Comparison of ENCODE assay signal across 1 cellular context in the genomic region with DNA sequence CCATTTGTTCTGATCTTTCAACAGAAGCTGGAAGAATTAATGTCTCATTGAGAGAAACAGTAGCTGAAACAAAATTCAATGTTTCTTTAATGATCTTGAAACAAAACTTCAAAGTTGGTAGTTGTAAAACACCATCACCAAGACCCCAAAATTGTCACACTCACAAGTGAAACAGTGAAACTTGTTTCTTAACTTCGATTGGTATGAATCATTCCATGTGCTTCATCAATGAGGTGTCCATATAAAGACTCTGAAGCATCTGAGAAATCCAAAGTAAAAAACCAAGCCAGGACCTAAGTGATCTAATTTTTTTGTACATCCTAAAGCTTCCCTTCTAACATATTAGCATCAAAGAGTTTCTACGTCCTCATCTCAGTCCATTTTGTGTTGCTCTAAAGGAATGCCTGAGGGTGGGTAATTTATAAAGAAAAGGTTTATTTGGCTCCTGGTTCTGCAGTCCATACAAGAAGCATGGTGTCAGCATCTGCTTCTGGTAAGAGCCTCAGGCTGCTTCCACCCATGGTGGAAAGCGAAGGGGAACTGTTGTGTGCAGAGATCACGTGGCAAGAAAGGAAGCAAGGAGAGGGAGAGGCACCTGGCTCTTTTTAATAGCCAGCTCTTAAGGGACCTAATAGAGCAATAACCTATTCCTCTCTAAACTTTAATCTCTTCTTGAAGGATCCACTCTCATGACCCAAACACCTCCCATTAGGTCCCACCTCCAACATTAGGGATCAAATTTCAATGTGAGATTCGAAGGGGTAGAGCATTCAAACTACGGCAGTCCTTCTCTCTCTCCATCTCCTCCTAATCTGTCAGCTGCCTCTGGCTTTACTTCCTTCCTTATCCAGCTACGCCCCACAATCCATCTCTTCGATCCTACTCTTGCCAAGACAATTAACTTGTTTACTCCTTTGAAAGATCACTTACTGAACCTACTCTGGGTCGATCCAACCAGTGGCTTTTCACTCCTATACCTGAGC.
TF ChIP-seq lines count a peak whose summit lies in the region.

No MANE protein-coding gene starts in this region.

TF ChIP-seq in K562, 482 proteins besides CTCF, POLR2A, EP300 and RAD21 (continued from another document and continues in another):
- TF ChIP-seq, protein P1, sequence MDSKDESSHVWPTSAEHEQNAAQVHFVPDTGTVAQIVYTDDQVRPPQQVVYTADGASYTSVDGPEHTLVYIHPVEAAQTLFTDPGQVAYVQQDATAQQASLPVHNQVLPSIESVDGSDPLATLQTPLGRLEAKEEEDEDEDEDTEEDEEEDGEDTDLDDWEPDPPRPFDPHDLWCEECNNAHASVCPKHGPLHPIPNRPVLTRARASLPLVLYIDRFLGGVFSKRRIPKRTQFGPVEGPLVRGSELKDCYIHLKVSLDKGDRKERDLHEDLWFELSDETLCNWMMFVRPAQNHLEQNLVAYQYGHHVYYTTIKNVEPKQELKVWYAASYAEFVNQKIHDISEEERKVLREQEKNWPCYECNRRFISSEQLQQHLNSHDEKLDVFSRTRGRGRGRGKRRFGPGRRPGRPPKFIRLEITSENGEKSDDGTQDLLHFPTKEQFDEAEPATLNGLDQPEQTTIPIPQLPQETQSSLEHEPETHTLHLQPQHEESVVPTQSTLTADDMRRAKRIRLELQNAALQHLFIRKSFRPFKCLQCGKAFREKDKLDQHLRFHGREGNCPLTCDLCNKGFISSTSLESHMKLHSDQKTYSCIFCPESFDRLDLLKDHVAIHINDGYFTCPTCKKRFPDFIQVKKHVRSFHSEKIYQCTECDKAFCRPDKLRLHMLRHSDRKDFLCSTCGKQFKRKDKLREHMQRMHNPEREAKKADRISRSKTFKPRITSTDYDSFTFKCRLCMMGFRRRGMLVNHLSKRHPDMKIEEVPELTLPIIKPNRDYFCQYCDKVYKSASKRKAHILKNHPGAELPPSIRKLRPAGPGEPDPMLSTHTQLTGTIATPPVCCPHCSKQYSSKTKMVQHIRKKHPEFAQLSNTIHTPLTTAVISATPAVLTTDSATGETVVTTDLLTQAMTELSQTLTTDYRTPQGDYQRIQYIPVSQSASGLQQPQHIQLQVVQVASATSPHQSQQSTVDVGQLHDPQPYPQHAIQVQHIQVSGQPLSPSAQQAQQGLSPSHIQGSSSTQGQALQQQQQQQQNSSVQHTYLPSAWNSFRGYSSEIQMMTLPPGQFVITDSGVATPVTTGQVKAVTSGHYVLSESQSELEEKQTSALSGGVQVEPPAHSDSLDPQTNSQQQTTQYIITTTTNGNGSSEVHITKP (IDR thresholded peaks at IDR 0.05; ENCODE audit: partially characterized antibody) = peak; percentile 73
- no peak for TF ChIP-seq ZKSCAN3 (CRISPR knock-in tag; IDR thresholded peaks at IDR 0.05)
- TF ChIP-seq, protein P2, sequence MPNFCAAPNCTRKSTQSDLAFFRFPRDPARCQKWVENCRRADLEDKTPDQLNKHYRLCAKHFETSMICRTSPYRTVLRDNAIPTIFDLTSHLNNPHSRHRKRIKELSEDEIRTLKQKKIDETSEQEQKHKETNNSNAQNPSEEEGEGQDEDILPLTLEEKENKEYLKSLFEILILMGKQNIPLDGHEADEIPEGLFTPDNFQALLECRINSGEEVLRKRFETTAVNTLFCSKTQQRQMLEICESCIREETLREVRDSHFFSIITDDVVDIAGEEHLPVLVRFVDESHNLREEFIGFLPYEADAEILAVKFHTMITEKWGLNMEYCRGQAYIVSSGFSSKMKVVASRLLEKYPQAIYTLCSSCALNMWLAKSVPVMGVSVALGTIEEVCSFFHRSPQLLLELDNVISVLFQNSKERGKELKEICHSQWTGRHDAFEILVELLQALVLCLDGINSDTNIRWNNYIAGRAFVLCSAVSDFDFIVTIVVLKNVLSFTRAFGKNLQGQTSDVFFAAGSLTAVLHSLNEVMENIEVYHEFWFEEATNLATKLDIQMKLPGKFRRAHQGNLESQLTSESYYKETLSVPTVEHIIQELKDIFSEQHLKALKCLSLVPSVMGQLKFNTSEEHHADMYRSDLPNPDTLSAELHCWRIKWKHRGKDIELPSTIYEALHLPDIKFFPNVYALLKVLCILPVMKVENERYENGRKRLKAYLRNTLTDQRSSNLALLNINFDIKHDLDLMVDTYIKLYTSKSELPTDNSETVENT (CRISPR knock-in tag; IDR thresholded peaks at IDR 0.05) = no peak
- TF ChIP-seq DDX20 (tag; IDR thresholded peaks at IDR 0.05; ENCODE audit: low read depth) = no peak
- no peak for TF ChIP-seq HNRNPUL1 (IDR thresholded peaks at IDR 0.05; ENCODE audit: low read length)
- TF ChIP-seq ZNF224 (CRISPR knock-in tag; IDR thresholded peaks at IDR 0.05) = no peak
- TF ChIP-seq, protein P3, sequence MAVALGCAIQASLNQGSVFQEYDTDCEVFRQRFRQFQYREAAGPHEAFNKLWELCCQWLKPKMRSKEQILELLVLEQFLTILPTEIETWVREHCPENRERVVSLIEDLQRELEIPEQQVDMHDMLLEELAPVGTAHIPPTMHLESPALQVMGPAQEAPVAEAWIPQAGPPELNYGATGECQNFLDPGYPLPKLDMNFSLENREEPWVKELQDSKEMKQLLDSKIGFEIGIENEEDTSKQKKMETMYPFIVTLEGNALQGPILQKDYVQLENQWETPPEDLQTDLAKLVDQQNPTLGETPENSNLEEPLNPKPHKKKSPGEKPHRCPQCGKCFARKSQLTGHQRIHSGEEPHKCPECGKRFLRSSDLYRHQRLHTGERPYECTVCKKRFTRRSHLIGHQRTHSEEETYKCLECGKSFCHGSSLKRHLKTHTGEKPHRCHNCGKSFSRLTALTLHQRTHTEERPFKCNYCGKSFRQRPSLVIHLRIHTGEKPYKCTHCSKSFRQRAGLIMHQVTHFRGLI (CRISPR knock-in tag; IDR thresholded peaks at IDR 0.05) = no peak
- TF ChIP-seq POU5F1 (IDR thresholded peaks at IDR 0.05; ENCODE audit: borderline replicate concordance, low read depth, low read length, partially characterized antibody) = no peak
- 0 out of 2 replicates have a peak, but pooled peaks have one; percentile 44 for TF ChIP-seq ERF (CRISPR knock-in tag; IDR thresholded peaks at IDR 0.05)
- TF ChIP-seq, protein P4, sequence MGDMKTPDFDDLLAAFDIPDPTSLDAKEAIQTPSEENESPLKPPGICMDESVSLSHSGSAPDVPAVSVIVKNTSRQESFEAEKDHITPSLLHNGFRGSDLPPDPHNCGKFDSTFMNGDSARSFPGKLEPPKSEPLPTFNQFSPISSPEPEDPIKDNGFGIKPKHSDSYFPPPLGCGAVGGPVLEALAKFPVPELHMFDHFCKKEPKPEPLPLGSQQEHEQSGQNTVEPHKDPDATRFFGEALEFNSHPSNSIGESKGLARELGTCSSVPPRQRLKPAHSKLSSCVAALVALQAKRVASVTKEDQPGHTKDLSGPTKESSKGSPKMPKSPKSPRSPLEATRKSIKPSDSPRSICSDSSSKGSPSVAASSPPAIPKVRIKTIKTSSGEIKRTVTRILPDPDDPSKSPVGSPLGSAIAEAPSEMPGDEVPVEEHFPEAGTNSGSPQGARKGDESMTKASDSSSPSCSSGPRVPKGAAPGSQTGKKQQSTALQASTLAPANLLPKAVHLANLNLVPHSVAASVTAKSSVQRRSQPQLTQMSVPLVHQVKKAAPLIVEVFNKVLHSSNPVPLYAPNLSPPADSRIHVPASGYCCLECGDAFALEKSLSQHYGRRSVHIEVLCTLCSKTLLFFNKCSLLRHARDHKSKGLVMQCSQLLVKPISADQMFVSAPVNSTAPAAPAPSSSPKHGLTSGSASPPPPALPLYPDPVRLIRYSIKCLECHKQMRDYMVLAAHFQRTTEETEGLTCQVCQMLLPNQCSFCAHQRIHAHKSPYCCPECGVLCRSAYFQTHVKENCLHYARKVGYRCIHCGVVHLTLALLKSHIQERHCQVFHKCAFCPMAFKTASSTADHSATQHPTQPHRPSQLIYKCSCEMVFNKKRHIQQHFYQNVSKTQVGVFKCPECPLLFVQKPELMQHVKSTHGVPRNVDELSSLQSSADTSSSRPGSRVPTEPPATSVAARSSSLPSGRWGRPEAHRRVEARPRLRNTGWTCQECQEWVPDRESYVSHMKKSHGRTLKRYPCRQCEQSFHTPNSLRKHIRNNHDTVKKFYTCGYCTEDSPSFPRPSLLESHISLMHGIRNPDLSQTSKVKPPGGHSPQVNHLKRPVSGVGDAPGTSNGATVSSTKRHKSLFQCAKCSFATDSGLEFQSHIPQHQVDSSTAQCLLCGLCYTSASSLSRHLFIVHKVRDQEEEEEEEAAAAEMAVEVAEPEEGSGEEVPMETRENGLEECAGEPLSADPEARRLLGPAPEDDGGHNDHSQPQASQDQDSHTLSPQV (IDR thresholded peaks at IDR 0.05) = peak; percentile 48; the same call in 1 of the 2 replicates
- TF ChIP-seq NR2F6 (CRISPR knock-in tag; IDR thresholded peaks at IDR 0.05) = no peak
- no peak for TF ChIP-seq ZC3H8 (IDR thresholded peaks at IDR 0.05)
- peak; percentile 78 for TF ChIP-seq RAD51 (IDR thresholded peaks at IDR 0.05; ENCODE audit: borderline replicate concordance, low read depth)
- no peak for TF ChIP-seq RBM17 (IDR thresholded peaks at IDR 0.05; ENCODE audit: borderline replicate concordance, low read depth, low read length)
- TF ChIP-seq, protein P5, sequence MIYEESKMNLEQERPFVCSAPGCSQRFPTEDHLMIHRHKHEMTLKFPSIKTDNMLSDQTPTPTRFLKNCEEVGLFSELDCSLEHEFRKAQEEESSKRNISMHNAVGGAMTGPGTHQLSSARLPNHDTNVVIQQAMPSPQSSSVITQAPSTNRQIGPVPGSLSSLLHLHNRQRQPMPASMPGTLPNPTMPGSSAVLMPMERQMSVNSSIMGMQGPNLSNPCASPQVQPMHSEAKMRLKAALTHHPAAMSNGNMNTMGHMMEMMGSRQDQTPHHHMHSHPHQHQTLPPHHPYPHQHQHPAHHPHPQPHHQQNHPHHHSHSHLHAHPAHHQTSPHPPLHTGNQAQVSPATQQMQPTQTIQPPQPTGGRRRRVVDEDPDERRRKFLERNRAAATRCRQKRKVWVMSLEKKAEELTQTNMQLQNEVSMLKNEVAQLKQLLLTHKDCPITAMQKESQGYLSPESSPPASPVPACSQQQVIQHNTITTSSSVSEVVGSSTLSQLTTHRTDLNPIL (CRISPR knock-in tag; IDR thresholded peaks at IDR 0.05) = no peak
- TF ChIP-seq CBX1 (IDR thresholded peaks at IDR 0.05; ENCODE audit: low read depth) = no peak
- TF ChIP-seq, protein P6, sequence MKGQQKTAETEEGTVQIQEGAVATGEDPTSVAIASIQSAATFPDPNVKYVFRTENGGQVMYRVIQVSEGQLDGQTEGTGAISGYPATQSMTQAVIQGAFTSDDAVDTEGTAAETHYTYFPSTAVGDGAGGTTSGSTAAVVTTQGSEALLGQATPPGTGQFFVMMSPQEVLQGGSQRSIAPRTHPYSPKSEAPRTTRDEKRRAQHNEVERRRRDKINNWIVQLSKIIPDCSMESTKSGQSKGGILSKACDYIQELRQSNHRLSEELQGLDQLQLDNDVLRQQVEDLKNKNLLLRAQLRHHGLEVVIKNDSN (CRISPR knock-in tag; IDR thresholded peaks at IDR 0.05) = peak; percentile 64
- no peak for TF ChIP-seq SLC30A9 (CRISPR knock-in tag; IDR thresholded peaks at IDR 0.05)
- no peak for TF ChIP-seq SNRNP70 (optimal IDR thresholded peaks at IDR 0.05; ENCODE audit: low read depth, low read length)
- TF ChIP-seq ZNF766 (CRISPR knock-in tag; conservative IDR thresholded peaks at IDR 0.05) = peak; percentile 79
- TF ChIP-seq, protein P7, sequence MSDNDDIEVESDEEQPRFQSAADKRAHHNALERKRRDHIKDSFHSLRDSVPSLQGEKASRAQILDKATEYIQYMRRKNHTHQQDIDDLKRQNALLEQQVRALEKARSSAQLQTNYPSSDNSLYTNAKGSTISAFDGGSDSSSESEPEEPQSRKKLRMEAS (CRISPR knock-in tag; IDR thresholded peaks at IDR 0.05) = no peak
- TF ChIP-seq JUND (IDR thresholded peaks at IDR 0.05; ENCODE audit: borderline replicate concordance, low read depth, low read length) = no peak
- 0 out of 3 replicates have a peak, but pooled peaks have one; percentile 6 for TF ChIP-seq JUND (tag; IDR thresholded peaks at IDR 0.05; ENCODE audit: borderline replicate concordance, low read depth, low read length)
- no peak for TF ChIP-seq ZNF217 (CRISPR knock-in tag; IDR thresholded peaks at IDR 0.05)
- TF ChIP-seq, protein P8, sequence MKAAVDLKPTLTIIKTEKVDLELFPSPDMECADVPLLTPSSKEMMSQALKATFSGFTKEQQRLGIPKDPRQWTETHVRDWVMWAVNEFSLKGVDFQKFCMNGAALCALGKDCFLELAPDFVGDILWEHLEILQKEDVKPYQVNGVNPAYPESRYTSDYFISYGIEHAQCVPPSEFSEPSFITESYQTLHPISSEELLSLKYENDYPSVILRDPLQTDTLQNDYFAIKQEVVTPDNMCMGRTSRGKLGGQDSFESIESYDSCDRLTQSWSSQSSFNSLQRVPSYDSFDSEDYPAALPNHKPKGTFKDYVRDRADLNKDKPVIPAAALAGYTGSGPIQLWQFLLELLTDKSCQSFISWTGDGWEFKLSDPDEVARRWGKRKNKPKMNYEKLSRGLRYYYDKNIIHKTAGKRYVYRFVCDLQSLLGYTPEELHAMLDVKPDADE (conservative IDR thresholded peaks at IDR 0.05; ENCODE audit: control insufficient read depth, low read depth, low read length) = no peak
- TF ChIP-seq, protein P9, sequence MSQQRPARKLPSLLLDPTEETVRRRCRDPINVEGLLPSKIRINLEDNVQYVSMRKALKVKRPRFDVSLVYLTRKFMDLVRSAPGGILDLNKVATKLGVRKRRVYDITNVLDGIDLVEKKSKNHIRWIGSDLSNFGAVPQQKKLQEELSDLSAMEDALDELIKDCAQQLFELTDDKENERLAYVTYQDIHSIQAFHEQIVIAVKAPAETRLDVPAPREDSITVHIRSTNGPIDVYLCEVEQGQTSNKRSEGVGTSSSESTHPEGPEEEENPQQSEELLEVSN (IDR thresholded peaks at IDR 0.05; ENCODE audit: borderline replicate concordance in 1 of 2, extremely low read depth in 1 of 2, insufficient read depth in 1 of 2, insufficient read length in 1 of 2, low read depth in 1 of 2, low read length in 1 of 2, poor library complexity in 1 of 2, severe bottlenecking in 1 of 2) = no peak
- no peak for TF ChIP-seq PHB2 (IDR thresholded peaks at IDR 0.05; ENCODE audit: low read depth)
- 0 out of 2 replicates have a peak, but pooled peaks have one; percentile 31 for TF ChIP-seq ZNF316 (IDR thresholded peaks at IDR 0.05)
- no peak for TF ChIP-seq ZNF764 (CRISPR knock-in tag; IDR thresholded peaks at IDR 0.05; ENCODE audit: low read depth)
- TF ChIP-seq, protein P10, sequence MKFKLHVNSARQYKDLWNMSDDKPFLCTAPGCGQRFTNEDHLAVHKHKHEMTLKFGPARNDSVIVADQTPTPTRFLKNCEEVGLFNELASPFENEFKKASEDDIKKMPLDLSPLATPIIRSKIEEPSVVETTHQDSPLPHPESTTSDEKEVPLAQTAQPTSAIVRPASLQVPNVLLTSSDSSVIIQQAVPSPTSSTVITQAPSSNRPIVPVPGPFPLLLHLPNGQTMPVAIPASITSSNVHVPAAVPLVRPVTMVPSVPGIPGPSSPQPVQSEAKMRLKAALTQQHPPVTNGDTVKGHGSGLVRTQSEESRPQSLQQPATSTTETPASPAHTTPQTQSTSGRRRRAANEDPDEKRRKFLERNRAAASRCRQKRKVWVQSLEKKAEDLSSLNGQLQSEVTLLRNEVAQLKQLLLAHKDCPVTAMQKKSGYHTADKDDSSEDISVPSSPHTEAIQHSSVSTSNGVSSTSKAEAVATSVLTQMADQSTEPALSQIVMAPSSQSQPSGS (CRISPR knock-in tag; IDR thresholded peaks at IDR 0.05) = no peak
- no peak for TF ChIP-seq RBM22 (IDR thresholded peaks at IDR 0.05; ENCODE audit: low read depth, low read length, poor library complexity, severe bottlenecking)
- peak in 1 of 2 experiments; percentile 39; a peak in 1 of 4 replicates for TF ChIP-seq TEAD1 (CRISPR knock-in tag; IDR thresholded peaks at IDR 0.05)
- TF ChIP-seq KLF10 (CRISPR knock-in tag; IDR thresholded peaks at IDR 0.05) = no peak
- no peak for TF ChIP-seq DACH1 (IDR thresholded peaks at IDR 0.05; ENCODE audit: partially characterized antibody)
